In the genomic region with DNA sequence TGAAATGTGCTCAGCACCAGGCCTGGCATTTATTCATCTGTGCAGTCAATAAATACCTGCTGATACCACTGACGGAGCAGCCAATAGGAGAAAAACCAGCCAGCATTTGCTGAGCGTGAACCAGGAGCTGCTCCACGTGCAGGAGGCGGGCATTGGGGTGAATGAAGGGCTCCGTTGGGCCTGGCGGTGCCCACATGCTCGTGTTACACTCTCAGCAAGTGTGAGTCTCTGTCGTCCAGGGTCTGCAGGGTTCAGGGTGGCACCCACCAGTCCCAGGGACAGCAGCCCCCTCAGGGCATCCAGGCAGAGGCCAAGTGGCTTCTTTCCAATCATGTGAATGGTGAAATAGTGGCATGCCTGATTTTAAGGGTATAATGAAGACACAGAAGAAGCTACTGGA, we compare ENCODE assay signal across 38 cellular contexts. TPM values are rescaled to one million over a fixed set of nuclear protein-coding genes. Genes with fewer than 3 reads are reported as not detected.
"Had no signal": no experiment of that assay in that cellular context is flagged by ENCODE, and none has a peak within 500 bp of the region (broad histone marks: within the 10 kb centered on the region; RNA-seq: fewer than 3 reads in every experiment).

No MANE protein-coding gene starts in this region.

- H3K27me3 Mint-ChIP-seq: activated naive CD4-positive, alpha-beta T cell treated with anti-CD3 and anti-CD28 coated beads, Interleukin-2, amount 50 U/mL, for 24 hours; activated naive CD8-positive, alpha-beta T cell; activated naive CD8-positive, alpha-beta T cell treated with anti-CD3 and anti-CD28 coated beads for 36 hours; activated naive CD8-positive, alpha-beta T cell treated with anti-CD3 and anti-CD28 coated beads, Interleukin-2, amount 10 ng/mL, durations not matched to agents 7 days and 5 days; activated T-cell treated with anti-CD3 and anti-CD28 coated beads, Interleukin-2, amount 50 U/mL, for 24 hours; activated T-helper 17 cell treated with anti-CD3 and anti-CD28 coated beads, Interleukin-2, amount 50 U/mL, for 72 hours; central memory CD8-positive, alpha-beta T cell had no signal

- H3K27ac Mint-ChIP-seq: activated naive CD4-positive, alpha-beta T cell treated with anti-CD3 and anti-CD28 coated beads for 36 hours; activated naive CD4-positive, alpha-beta T cell treated with anti-CD3 and anti-CD28 coated beads, Interleukin-2, amount 10 ng/mL, durations not matched to agents 7 days and 5 days; activated naive CD4-positive, alpha-beta T cell treated with anti-CD3 and anti-CD28 coated beads, Interleukin-2, amount 50 U/mL, for 24 hours; activated naive CD4-positive, alpha-beta T cell treated with anti-CD3 and anti-CD28 coated beads, Interleukin-2, amount 50 U/mL, for 72 hours; activated naive CD8-positive, alpha-beta T cell; activated naive CD8-positive, alpha-beta T cell treated with anti-CD3 and anti-CD28 coated beads for 36 hours; activated naive CD8-positive, alpha-beta T cell treated with anti-CD3 and anti-CD28 coated beads, Interleukin-2, amount 10 ng/mL, durations not matched to agents 7 days and 5 days; activated T-cell treated with anti-CD3 and anti-CD28 coated beads, Interleukin-2, amount 50 U/mL, for 24 hours; activated T-cell treated with anti-CD3 and anti-CD28 coated beads, Interleukin-2, amount 50 U/mL, for 72 hours; activated T-helper 1 cell treated with anti-CD3 and anti-CD28 coated beads, Interleukin-12 subunit alpha, Interleukin-12 subunit beta, Interleukin-2, Interleukin-4 antibody, amounts not matched to agents 30 ng/mL and 10 ng/mL and 1 ng/mL, durations not matched to agents 14 hours and 24 hours and 36 hours; activated T-helper 17 cell treated with anti-CD3 and anti-CD28 coated beads, Interleukin-2, amount 50 U/mL, for 72 hours; activated T-helper 2 cell treated with anti-CD3 and anti-CD28 coated beads, Interferon-gamma antibody, Interleukin-2, Interleukin-4, amounts not matched to agents 10 μg/mL and 5 μg/mL and 100 μg/mL, durations not matched to agents 14 hours and 24 hours and 36 hours had no signal

- H3K36me3 ChIP-seq: adrenal gland, ascending aorta, brain microvascular endothelial cell, breast epithelium, cardiac muscle cell had no signal

- H3K9me3 Mint-ChIP-seq: activated naive CD4-positive, alpha-beta T cell treated with anti-CD3 and anti-CD28 coated beads for 36 hours; activated naive CD4-positive, alpha-beta T cell treated with anti-CD3 and anti-CD28 coated beads, Interleukin-2, amount 10 ng/mL, durations not matched to agents 7 days and 5 days; activated naive CD4-positive, alpha-beta T cell treated with anti-CD3 and anti-CD28 coated beads, Interleukin-2, amount 50 U/mL, for 24 hours; activated naive CD4-positive, alpha-beta T cell treated with anti-CD3 and anti-CD28 coated beads, Interleukin-2, amount 50 U/mL, for 72 hours; activated naive CD8-positive, alpha-beta T cell treated with anti-CD3 and anti-CD28 coated beads for 36 hours; activated naive CD8-positive, alpha-beta T cell treated with anti-CD3 and anti-CD28 coated beads, Interleukin-2, amount 10 ng/mL, durations not matched to agents 7 days and 5 days; activated T-cell treated with anti-CD3 and anti-CD28 coated beads, Interleukin-2, amount 50 U/mL, for 24 hours; activated T-cell treated with anti-CD3 and anti-CD28 coated beads, Interleukin-2, amount 50 U/mL, for 4 hours; activated T-cell treated with anti-CD3 and anti-CD28 coated beads, Interleukin-2, amount 50 U/mL, for 72 hours; activated T-helper 1 cell treated with anti-CD3 and anti-CD28 coated beads, Interleukin-12 subunit alpha, Interleukin-12 subunit beta, Interleukin-2, Interleukin-4 antibody, amounts not matched to agents 30 ng/mL and 10 ng/mL and 1 ng/mL, durations not matched to agents 14 hours and 24 hours and 36 hours; activated T-helper 17 cell treated with anti-CD3 and anti-CD28 coated beads, Interleukin-2, amount 50 U/mL, for 72 hours; activated T-helper 2 cell treated with anti-CD3 and anti-CD28 coated beads, Interferon-gamma antibody, Interleukin-2, Interleukin-4, amounts not matched to agents 10 μg/mL and 5 μg/mL and 100 μg/mL, durations not matched to agents 14 hours and 24 hours and 36 hours; central memory CD8-positive, alpha-beta T cell had no signal

- H3K4me3 Mint-ChIP-seq: activated naive CD4-positive, alpha-beta T cell treated with anti-CD3 and anti-CD28 coated beads for 36 hours; activated naive CD4-positive, alpha-beta T cell treated with anti-CD3 and anti-CD28 coated beads, Interleukin-2, amount 10 ng/mL, durations not matched to agents 7 days and 5 days; activated naive CD4-positive, alpha-beta T cell treated with anti-CD3 and anti-CD28 coated beads, Interleukin-2, amount 50 U/mL, for 24 hours; activated naive CD8-positive, alpha-beta T cell; activated naive CD8-positive, alpha-beta T cell treated with anti-CD3 and anti-CD28 coated beads for 36 hours; activated naive CD8-positive, alpha-beta T cell treated with anti-CD3 and anti-CD28 coated beads, Interleukin-2, amount 10 ng/mL, durations not matched to agents 7 days and 5 days; activated T-cell treated with anti-CD3 and anti-CD28 coated beads, Interleukin-2, amount 50 U/mL, for 24 hours; activated T-cell treated with anti-CD3 and anti-CD28 coated beads, Interleukin-2, amount 50 U/mL, for 4 hours; activated T-cell treated with anti-CD3 and anti-CD28 coated beads, Interleukin-2, amount 50 U/mL, for 72 hours; activated T-helper 1 cell treated with anti-CD3 and anti-CD28 coated beads, Interleukin-12 subunit alpha, Interleukin-12 subunit beta, Interleukin-2, Interleukin-4 antibody, amounts not matched to agents 30 ng/mL and 10 ng/mL and 1 ng/mL, durations not matched to agents 14 hours and 24 hours and 36 hours; activated T-helper 17 cell treated with anti-CD3 and anti-CD28 coated beads, Interleukin-2, amount 50 U/mL, for 72 hours; brain; central memory CD8-positive, alpha-beta T cell had no signal

- H3K27me3 ChIP-seq: adrenal gland, ascending aorta, body of pancreas, breast epithelium, cardiac muscle cell had no signal

- H3K36me3 Mint-ChIP-seq: activated naive CD8-positive, alpha-beta T cell had no signal

- DNase-seq: activated effector memory CD4-positive, alpha-beta T cell treated with anti-CD3 and anti-CD28 coated beads, Interleukin-2, amount 50 U/mL, for 16 hours; activated effector memory CD4-positive, alpha-beta T cell treated with Interleukin-2 at 50 U/mL for 16 hours; activated gamma-delta T cell; activated gamma-delta T cell treated with Interleukin-2 at 50 U/mL for 16 hours; activated naive CD4-positive, alpha-beta T cell; activated naive CD4-positive, alpha-beta T cell treated with anti-CD3 and anti-CD28 coated beads for 36 hours; activated naive CD4-positive, alpha-beta T cell treated with anti-CD3 and anti-CD28 coated beads, Interleukin-2, amount 10 ng/mL, durations not matched to agents 7 days and 5 days; activated naive CD4-positive, alpha-beta T cell treated with anti-CD3 and anti-CD28 coated beads, Interleukin-2, amount 50 U/mL, for 16 hours; activated naive CD4-positive, alpha-beta T cell treated with Interleukin-2 at 50 U/mL for 16 hours; activated naive CD8-positive, alpha-beta T cell treated with anti-CD3 and anti-CD28 coated beads for 36 hours; activated naive CD8-positive, alpha-beta T cell treated with anti-CD3 and anti-CD28 coated beads, Interleukin-2, amount 10 ng/mL, durations not matched to agents 7 days and 5 days; activated T-cell treated with anti-CD3 and anti-CD28 coated beads for 4 hours; activated T-cell treated with anti-CD3 and anti-CD28 coated beads, Interleukin-2, amount 50 U/mL, for 1 hour; activated T-cell treated with anti-CD3 and anti-CD28 coated beads, Interleukin-2, amount 50 U/mL, for 24 hours; activated T-cell treated with anti-CD3 and anti-CD28 coated beads, Interleukin-2, amount 50 U/mL, for 4 hours; activated T-cell treated with anti-CD3 and anti-CD28 coated beads, Interleukin-2, amount 50 U/mL, for 48 hours; activated T-cell treated with anti-CD3 and anti-CD28 coated beads, Interleukin-2, amount 50 U/mL, for 72 hours; adrenal gland; amniotic stem cell; amygdala; anterior cingulate cortex; aorta; body of pancreas; brain microvascular endothelial cell; caudate nucleus; central memory CD4-positive, alpha-beta T cell had no signal

- ATAC-seq: activated naive CD4-positive, alpha-beta T cell treated with anti-CD3 and anti-CD28 coated beads, Interleukin-2, amount 50 U/mL, for 72 hours; activated T-cell treated with anti-CD3 and anti-CD28 coated beads, Interleukin-2, amount 50 U/mL, for 4 hours; activated T-cell treated with anti-CD3 and anti-CD28 coated beads, Interleukin-2, amount 50 U/mL, for 72 hours; activated T-helper 17 cell treated with anti-CD3 and anti-CD28 coated beads, Interleukin-2, amount 50 U/mL, for 72 hours; body of pancreas had no signal

- H3K9me3 ChIP-seq: adrenal gland, ascending aorta, body of pancreas, breast epithelium had no signal

- H3K27ac ChIP-seq: adrenal gland, ascending aorta, body of pancreas, brain microvascular endothelial cell, breast epithelium, cardiac muscle cell had no signal

- H3K4me3 ChIP-seq: adrenal gland, ascending aorta, body of pancreas, breast epithelium, cardiac muscle cell had no signal

RNA-seq across cellular contexts. Expression of a gene that starts 33.8 kb away (rescaled TPM):
- total RNA-seq: ascending aorta, bronchial epithelial cell had no signal
- polyA plus RNA-seq: aorta had no signal
